ENCODE assay signal across 20 cellular contexts in the genomic region with DNA sequence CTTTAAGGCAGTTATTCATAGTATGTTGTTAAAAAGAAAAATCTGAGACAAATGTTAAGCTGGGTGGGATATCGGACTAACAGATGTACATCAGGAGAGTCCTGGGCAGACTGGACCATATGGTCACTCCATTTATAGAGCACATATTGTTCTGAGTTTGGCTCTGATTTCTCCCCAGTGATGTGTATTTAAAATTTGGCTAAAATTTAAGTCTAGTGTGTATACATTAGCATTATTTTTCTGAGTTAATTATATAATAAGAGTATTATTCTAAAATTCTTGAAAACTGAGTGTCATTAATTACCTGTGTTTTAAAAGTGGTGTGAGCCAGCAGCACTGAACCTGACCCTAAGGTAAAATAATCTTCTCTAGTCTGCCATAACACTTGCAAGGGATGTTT.
"Had no signal": no experiment of that assay in that cellular context is flagged by ENCODE, and none has a peak within 500 bp of the region (broad histone marks: within the 10 kb centered on the region; RNA-seq: fewer than 3 reads in every experiment).

No MANE protein-coding gene starts in this region.

- H3K27me3 ChIP-seq: esophagus muscularis mucosa, foreskin keratinocyte, heart right ventricle, right atrium auricular region, testis, transverse colon had no signal

- DNase-seq: activated CD4-positive, alpha-beta memory T cell treated with anti-CD3 and anti-CD28 coated beads for 36 hours; activated CD4-positive, alpha-beta T cell treated with anti-CD3 and anti-CD28 coated beads, Interleukin-2, amount 10 ng/mL, durations not matched to agents 24 days and 14 days; activated CD8-positive, alpha-beta memory T cell treated with anti-CD3 and anti-CD28 coated beads, Interleukin-2, amount 50 U/mL, for 48 hours; activated gamma-delta T cell; activated naive CD4-positive, alpha-beta T cell treated with anti-CD3 and anti-CD28 coated beads, Interleukin-2, amount 10 ng/mL, durations not matched to agents 7 days and 5 days; activated T-cell treated with anti-CD3 and anti-CD28 coated beads, Interleukin-2, amount 50 U/mL, for 24 hours; amniotic stem cell; dermis blood vessel endothelial cell; effector CD4-positive, alpha-beta T cell; foreskin keratinocyte; heart right ventricle; naive thymus-derived CD8-positive, alpha-beta T cell; stimulated activated naive CD8-positive, alpha-beta T cell treated with anti-CD3 and anti-CD28 coated beads, Interleukin-15, Interleukin-2, amounts not matched to agents 100 U/mL and 50 U/mL, for 24 hours; T-helper 9 cell; testis; transverse colon had no signal

- H3K4me3 ChIP-seq: esophagus muscularis mucosa, heart right ventricle, right atrium auricular region, testis, transverse colon had no signal

- H3K27ac ChIP-seq: esophagus muscularis mucosa, foreskin keratinocyte, heart right ventricle, right atrium auricular region, testis, transverse colon, VCaP had no signal

- ATAC-seq: activated CD4-positive, CD25-positive, alpha-beta regulatory T cell treated with anti-CD3 and anti-CD28 coated beads, Interleukin-2, amount 50 U/mL, for 24 hours; foreskin keratinocyte; heart right ventricle; naive thymus-derived CD8-positive, alpha-beta T cell; stimulated activated naive CD8-positive, alpha-beta T cell treated with anti-CD3 and anti-CD28 coated beads, Interleukin-15, Interleukin-2, amounts not matched to agents 100 U/mL and 50 U/mL, for 24 hours had no signal

- H3K36me3 ChIP-seq: esophagus muscularis mucosa, heart right ventricle, right atrium auricular region, transverse colon had no signal

- H3K9me3 ChIP-seq: esophagus muscularis mucosa, heart right ventricle, right atrium auricular region, testis, transverse colon had no signal
